Comparison of ENCODE assay signal across 11 cellular contexts in genomic region chr5:171521219-171521633, GRCh38.
A peak's percentile ranks its signal among the peaks of the same experiment; 100 is the strongest.
DNase-seq lines count a peak whose midpoint lies in the region; ATAC-seq and TF ChIP-seq lines count a peak whose summit lies in the region.
"Had no signal": no experiment of that assay in that cellular context is flagged by ENCODE, and none has a peak within 500 bp of the region (broad histone marks: within the 10 kb centered on the region; RNA-seq: fewer than 3 reads in every experiment).

No MANE protein-coding gene starts in this region.

- peak overlapping the region; percentile 76 for H3K27ac Mint-ChIP-seq in osteocyte (ENCODE audit: unreplicated experiment)
- no peak overlapping the region for H3K27ac Mint-ChIP-seq in immature natural killer cell
- H3K27ac Mint-ChIP-seq: activated naive CD4-positive, alpha-beta T cell treated with anti-CD3 and anti-CD28 coated beads for 36 hours had no signal

- ATAC-seq in RWPE2 (ENCODE audit: low read depth), result peak; percentile 98

- H3K4me3 Mint-ChIP-seq in osteocyte (ENCODE audit: unreplicated experiment) (no peak overlapping the region), immature natural killer cell (no peak overlapping the region)
- H3K4me3 Mint-ChIP-seq: activated naive CD4-positive, alpha-beta T cell treated with anti-CD3 and anti-CD28 coated beads for 36 hours had no signal

- peak overlapping the region; percentile 97 for H3K27ac ChIP-seq in RWPE2 (ENCODE audit: poor library complexity, severe bottlenecking)

- H3K9me3 Mint-ChIP-seq in osteocyte (ENCODE audit: unreplicated experiment) (no peaks in the 10 kb centered on the region), immature natural killer cell (no peaks in the 10 kb centered on the region)
- H3K9me3 Mint-ChIP-seq: activated naive CD4-positive, alpha-beta T cell treated with anti-CD3 and anti-CD28 coated beads for 36 hours had no signal

- H3K36me3 Mint-ChIP-seq in osteocyte (ENCODE audit: unreplicated experiment) (no peaks in the 10 kb centered on the region), immature natural killer cell (no peaks in the 10 kb centered on the region)

- no peaks in the 10 kb centered on the region for H3K9me3 ChIP-seq in RWPE2 (ENCODE audit: severe bottlenecking)
- H3K9me3 ChIP-seq: upper lobe of left lung had no signal

- peak; percentile 17 for DNase-seq in Ammon's horn (ENCODE audit: low spot score)
- DNase-seq in RWPE2 (ENCODE audit: low spot score), result peak; percentile 88
- peak; percentile 95 for DNase-seq in fibroblast of peridontal ligament (ENCODE audit: extremely low read depth)
- DNase-seq in osteocyte (ENCODE audit: extremely low spot score, unreplicated experiment), result no peak
- no peak for DNase-seq in SKM-1 treated with dmso at 0.1 percent for 144 hours (lab: John Stamatoyannopoulos, UW; ENCODE audit: unreplicated experiment)
- DNase-seq in activated effector memory CD4-positive, alpha-beta T cell treated with Interleukin-2 at 50 U/mL for 16 hours, result no peak
- DNase-seq in immature natural killer cell, result no peak
- DNase-seq in inferior parietal cortex (ENCODE audit: extremely low spot score), result no peak
- DNase-seq: activated naive CD4-positive, alpha-beta T cell treated with anti-CD3 and anti-CD28 coated beads for 36 hours; DMS79 treated with DMSO at 0.1 percent for 48 hours had no signal

- H3K4me1 ChIP-seq in RWPE2 (ENCODE audit: insufficient read depth, poor library complexity, severe bottlenecking), result peaks cover 24% of the 10 kb centered on the region

- H3K4me1 Mint-ChIP-seq in osteocyte (ENCODE audit: unreplicated experiment) (peaks cover 55% of the 10 kb centered on the region), immature natural killer cell (no peaks in the 10 kb centered on the region)

- no peaks in the 10 kb centered on the region for H3K36me3 ChIP-seq in RWPE2 (ENCODE audit: low read depth)
- H3K36me3 ChIP-seq: upper lobe of left lung had no signal

- no peaks in the 10 kb centered on the region for H3K27me3 ChIP-seq in RWPE2 (ENCODE audit: insufficient read depth, poor library complexity, severe bottlenecking)
- H3K27me3 ChIP-seq: upper lobe of left lung had no signal

- no peak overlapping the region for H3K4me3 ChIP-seq in RWPE2 (ENCODE audit: severe bottlenecking)
- H3K4me3 ChIP-seq: upper lobe of left lung had no signal

- TF ChIP-seq CTCF in RWPE2 (IDR thresholded peaks at IDR 0.05; ENCODE audit: poor library complexity, severe bottlenecking), result no peak
- TF ChIP-seq CTCF in osteocyte (IDR thresholded peaks at IDR 0.05), result peak; percentile 24

- no peaks in the 10 kb centered on the region for H3K27me3 Mint-ChIP-seq in osteocyte (ENCODE audit: unreplicated experiment)
- H3K27me3 Mint-ChIP-seq in immature natural killer cell (ENCODE audit: low read depth in 3 of 3), result peaks cover 0 to 10% (median 1%) of the 10 kb centered on the region in 3 donors

Comparison
In these comparisons a context has a peak if more than half of its experiments do, and no peak if none do; other contexts are left out.
1. DNase-seq: peak in Ammon's horn (single experiment), RWPE2 (single experiment) and fibroblast of peridontal ligament (single experiment); none in osteocyte (single experiment), SKM-1 treated with dmso at 0.1 percent for 144 hours (single experiment), activated effector memory CD4-positive, alpha-beta T cell treated with Interleukin-2 at 50 U/mL for 16 hours (single experiment), immature natural killer cell (0 of 3) and inferior parietal cortex (single experiment).